ENCODE assay signal across 9 cellular contexts in the genomic region with DNA sequence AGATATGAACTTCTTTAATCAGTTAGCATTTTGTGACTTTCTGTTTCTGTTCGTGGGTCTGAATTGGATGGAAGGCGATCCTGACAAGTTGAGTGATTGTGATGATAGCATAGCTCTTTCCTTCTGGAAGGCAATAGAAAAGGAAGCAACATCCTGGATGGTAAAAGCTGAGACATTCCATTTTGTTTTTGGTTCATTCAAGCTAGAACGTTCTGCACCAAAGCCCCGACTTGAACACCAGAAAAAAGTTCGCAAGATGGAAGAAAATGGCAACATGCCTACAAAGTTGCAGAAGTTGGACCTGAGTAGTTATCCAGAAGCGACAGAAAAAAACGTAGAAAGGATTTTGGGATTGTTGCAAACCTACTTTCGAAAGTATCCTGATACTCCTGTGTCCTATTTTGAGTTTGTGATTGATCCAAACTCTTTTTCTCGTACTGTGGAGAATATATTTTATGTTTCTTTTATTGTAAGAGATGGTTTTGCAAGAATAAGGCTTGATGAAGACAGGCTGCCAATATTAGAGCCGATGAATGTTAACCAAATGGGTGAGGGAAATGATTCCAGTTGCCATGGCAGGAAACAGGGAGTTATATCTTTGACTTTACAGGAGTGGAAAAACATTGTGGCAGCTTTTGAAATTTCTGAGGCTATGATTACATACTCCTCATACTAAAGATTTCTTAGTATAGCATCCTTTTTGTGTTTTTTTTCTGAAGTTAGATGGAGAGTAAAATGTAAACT. TPM values are rescaled to one million over a fixed set of nuclear protein-coding genes. Genes with fewer than 3 reads are reported as not detected.
DNase-seq lines count a peak whose midpoint lies in the region; ATAC-seq and TF ChIP-seq lines count a peak whose summit lies in the region.
"Had no signal": no experiment of that assay in that cellular context is flagged by ENCODE, and none has a peak within 500 bp of the region (broad histone marks: within the 10 kb centered on the region; RNA-seq: fewer than 3 reads in every experiment).

No MANE protein-coding gene starts in this region.

- DNase-seq in left ventricle myocardium inferior = no peak
- no peak for DNase-seq in cardiac septum (ENCODE audit: low spot score)
- DNase-seq in coronary artery (ENCODE audit: low spot score) = no peak
- DNase-seq in uterus = no peak
- no peak for DNase-seq in activated effector memory CD4-positive, alpha-beta T cell treated with anti-CD3 and anti-CD28 coated beads, Interleukin-2, amount 50 U/mL, for 16 hours
- DNase-seq: MV-4-11 had no signal

- peak overlapping the region; percentile 70 for H3K4me3 ChIP-seq in left ventricle myocardium inferior
- H3K4me3 ChIP-seq in coronary artery = peak overlapping the region; percentile 72
- H3K4me3 ChIP-seq in muscle layer of colon (ENCODE audit: low read depth in 1 of 2, low read length in 2 of 2) = peak overlapping the region; percentile 49 to 70
- peak overlapping the region; percentile 41 for H3K4me3 ChIP-seq in uterus

- H3K9me3 ChIP-seq in left ventricle myocardium inferior (replicated peaks) = no peaks in the 10 kb centered on the region
- H3K9me3 ChIP-seq in muscle layer of colon (ENCODE audit: low read length) = no peaks in the 10 kb centered on the region
- H3K9me3 ChIP-seq in uterus = no peaks in the 10 kb centered on the region

- H3K4me1 ChIP-seq in left ventricle myocardium inferior (peaks cover 78% of the 10 kb centered on the region), muscle layer of colon (ENCODE audit: insufficient read depth, low read length) (peaks cover 43% of the 10 kb centered on the region), uterus (peaks cover 6 to 9% of the 10 kb centered on the region in 2 donors)

- ATAC-seq in GM18502 (IDR thresholded peaks at IDR 0.05; ENCODE audit: poor library complexity, unreplicated experiment) (no peak), HG03097 (IDR thresholded peaks at IDR 0.05; ENCODE audit: low FRiP score, unreplicated experiment) (no peak)

- H3K27ac ChIP-seq in left ventricle myocardium inferior (replicated peaks) (peak overlapping the region; percentile 80), coronary artery (peak overlapping the region; percentile 59 to 78), muscle layer of colon (ENCODE audit: low read depth, low read length) (peak overlapping the region; percentile 75), uterus (peak overlapping the region; percentile 80 to 81)

- H3K27me3 ChIP-seq in left ventricle myocardium inferior (ENCODE audit: low read depth) (no peaks in the 10 kb centered on the region), muscle layer of colon (ENCODE audit: control insufficient read depth in 1 of 2, insufficient read depth in 2 of 2, low read length in 2 of 2) (no peaks in the 10 kb centered on the region), uterus (no peaks in the 10 kb centered on the region)

- no peak for TF ChIP-seq POLR2A in uterus (IDR thresholded peaks at IDR 0.05)

- TF ChIP-seq CTCF in left ventricle myocardium inferior (IDR thresholded peaks at IDR 0.05; ENCODE audit: borderline replicate concordance) (no peak), coronary artery (IDR thresholded peaks at IDR 0.05) (no peak), uterus (IDR thresholded peaks at IDR 0.05) (no peak)

- intact Hi-C loops in left ventricle myocardium inferior (cut with micrococcal nuclease) (no loop called here), cardiac septum (cut with DNase I) (loop anchor here (5.0 kb wide), 1 partner anchor 87 kb away; the partner anchor contains the start of gene TXNRD1), uterus (cut with DNase I; ENCODE audit: low total_unique reads) (no loop called here)

- peak overlapping the region; percentile 49 for H3K9ac ChIP-seq in muscle layer of colon (ENCODE audit: low read length)

- no peaks in the 10 kb centered on the region for H3K36me3 ChIP-seq in left ventricle myocardium inferior
- H3K36me3 ChIP-seq in muscle layer of colon (ENCODE audit: insufficient read depth, low read length) = no peaks in the 10 kb centered on the region
- H3K36me3 ChIP-seq in uterus = no peaks in the 10 kb centered on the region

RNA-seq across cellular contexts. Expression of gene EID3, which starts 0.9 kb away (rescaled TPM):
- total RNA-seq in left ventricle myocardium inferior = 0.60 TPM
- 2.1 TPM for total RNA-seq in cardiac septum
- total RNA-seq in uterus = 10 to 100 TPM in 2 of 4 donors, 1 to 10 TPM in 2; 3.8 to 12.0 (median 10.1) TPM
